In genomic region chr7:44281811-44282600, GRCh38 we compare ENCODE assay signal across 14 cellular contexts. TPM values are rescaled to one million over a fixed set of nuclear protein-coding genes. Genes with fewer than 3 reads are reported as not detected.
A peak's percentile ranks its signal among the peaks of the same experiment; 100 is the strongest.
DNase-seq lines count a peak whose midpoint lies in the region; ATAC-seq and TF ChIP-seq lines count a peak whose summit lies in the region.
"Had no signal": no experiment of that assay in that cellular context is flagged by ENCODE, and none has a peak within 500 bp of the region (broad histone marks: within the 10 kb centered on the region; RNA-seq: fewer than 3 reads in every experiment).

No MANE protein-coding gene starts in this region.

- no peak for TF ChIP-seq EP300 in SK-N-SH (IDR thresholded peaks at IDR 0.05; ENCODE audit: borderline replicate concordance in 1 of 2, low read depth in 1 of 2, low read length in 1 of 2)

- no peaks in the 10 kb centered on the region for H3K9me2 ChIP-seq in SK-N-SH

- DNase-seq in SK-N-SH (peak; percentile 29), coronary artery (ENCODE audit: low spot score) (peak; percentile 71), lower lobe of right lung (peak; percentile 32), tibial artery (peak; percentile 15 to 59), SHP77 treated with DMSO at 0.1 percent for 48 hours (lab: John Stamatoyannopoulos, UW) (no peak), SK-N-DZ (ENCODE audit: low spot score) (no peak)
- DNase-seq: amygdala, HFFc6, NCI-H1105, NCI-H526 had no signal

- no peak for TF ChIP-seq RAD21 in SK-N-SH (IDR thresholded peaks at IDR 0.05; ENCODE audit: low read length)

- H3K27me3 ChIP-seq in SK-N-SH (ENCODE audit: insufficient read depth) (no peaks in the 10 kb centered on the region), lower lobe of right lung (ENCODE audit: low read depth) (no peaks in the 10 kb centered on the region), tibial artery (no peaks in the 10 kb centered on the region)

- no peaks in the 10 kb centered on the region for H4K20me1 ChIP-seq in SK-N-SH (ENCODE audit: insufficient read depth)

- H3K9me3 ChIP-seq in SK-N-SH, result no peaks in the 10 kb centered on the region
- H3K9me3 ChIP-seq in lower lobe of right lung, result no peaks in the 10 kb centered on the region
- H3K9me3 ChIP-seq in tibial artery, result no peaks in the 10 kb centered on the region

- H3K36me3 ChIP-seq in SK-N-SH (replicated peaks in 1 of 2; ENCODE audit: control insufficient read depth in 1 of 2, insufficient read depth in 2 of 2, low read length in 1 of 2), result no peaks in the 10 kb centered on the region
- no peaks in the 10 kb centered on the region for H3K36me3 ChIP-seq in lower lobe of right lung
- H3K36me3 ChIP-seq in tibial artery, result no peaks in the 10 kb centered on the region

- H3K79me2 ChIP-seq in SK-N-SH (ENCODE audit: insufficient read depth), result no peaks in the 10 kb centered on the region

- POLR2A ChIA-PET in SK-N-SH (lab: Yijun Ruan, JAX), result no interaction called here

- H3K9ac ChIP-seq in SK-N-SH, result no peak overlapping the region

- H3K4me1 ChIP-seq in SK-N-SH (ENCODE audit: control insufficient read depth in 1 of 2, insufficient read depth in 2 of 2, low read depth in 1 of 2, low read length in 1 of 2) (peaks cover 4 to 72% of the 10 kb centered on the region in 2 experiments; a peak in 3 of 4 replicates), lower lobe of right lung (no peaks in the 10 kb centered on the region), tibial artery (no peaks in the 10 kb centered on the region)

- no peak overlapping the region for H3K4me2 ChIP-seq in SK-N-SH

- intact Hi-C loops in lower lobe of right lung (cut with DNase I) (no loop called here), tibial artery (cut with DNase I; ENCODE audit: low total_unique reads) (no loop called here)

- CTCF ChIA-PET in SK-N-SH (lab: Yijun Ruan, JAX), result interaction anchor here (1.3 to 5.9 kb wide), 5 partner anchors 24 to 209 kb away, joined by 3 to 34 read pairs (median 4); no protein-coding TSS in a partner anchor

- 62% methylated on average over 10 of the region's 15 CpGs for WGBS in SK-N-SH (ENCODE audit: low lambda C conversion rate)

- no peaks in the 10 kb centered on the region for H3F3A ChIP-seq in SK-N-SH (replicated peaks; ENCODE audit: insufficient read depth)

- H2AFZ ChIP-seq in SK-N-SH (ENCODE audit: low read depth), result no peak overlapping the region

- H3K27ac ChIP-seq in SK-N-SH (ENCODE audit: low read depth in 2 of 2, low read length in 1 of 2) (peak overlapping the region in 1 of 2 experiments; percentile 18; a peak in 1 of 4 replicates), coronary artery (no peak overlapping the region), lower lobe of right lung (no peak overlapping the region), tibial artery (no peak overlapping the region)
- H3K27ac ChIP-seq: 22Rv1 had no signal

- ATAC-seq in SK-N-SH treated with all-trans-retinoic acid at 6 μM for 48 hours, result no peak
- no peak for ATAC-seq in lower lobe of right lung
- ATAC-seq in GM21360 (IDR thresholded peaks at IDR 0.05; ENCODE audit: unreplicated experiment), result no peak

- H3K4me3 ChIP-seq in SK-N-SH (ENCODE audit: low read depth in 2 of 2, low read length in 1 of 2), result no peak overlapping the region
- no peak overlapping the region for H3K4me3 ChIP-seq in coronary artery
- no peak overlapping the region for H3K4me3 ChIP-seq in lower lobe of right lung
- no peak overlapping the region for H3K4me3 ChIP-seq in tibial artery

- TF ChIP-seq CTCF in SK-N-SH (IDR thresholded peaks at IDR 0.05) (no peak), coronary artery (IDR thresholded peaks at IDR 0.05) (no peak), lower lobe of right lung (IDR thresholded peaks at IDR 0.05) (no peak), tibial artery (IDR thresholded peaks at IDR 0.05) (no peak)

TF ChIP-seq in SK-N-SH, 30 proteins besides CTCF, POLR2A, EP300 and RAD21:
- TF ChIP-seq RCOR1 (IDR thresholded peaks at IDR 0.05; ENCODE audit: low read length) (no peak), ELF1 (IDR thresholded peaks at IDR 0.05) (no peak), FOXM1 (IDR thresholded peaks at IDR 0.05; ENCODE audit: low read depth) (no peak), MXI1 (IDR thresholded peaks at IDR 0.05; ENCODE audit: low read depth, low read length) (no peak), TCF12 (IDR thresholded peaks at IDR 0.05) (no peak), MEF2A (IDR thresholded peaks at IDR 0.05; ENCODE audit: borderline replicate concordance, low read depth) (no peak), FOXJ3 (CRISPR knock-in tag; IDR thresholded peaks at IDR 0.05) (no peak), PBX3 (IDR thresholded peaks at IDR 0.05) (no peak), TEAD4 (IDR thresholded peaks at IDR 0.05; ENCODE audit: borderline replicate concordance, insufficient read depth) (no peak), CHD2 (IDR thresholded peaks at IDR 0.05; ENCODE audit: low read length, partially characterized antibody) (no peak), GATA2 (CRISPR knock-in tag; IDR thresholded peaks at IDR 0.05) (no peak), NFIC (IDR thresholded peaks at IDR 0.05; ENCODE audit: borderline replicate concordance) (no peak), SIN3A (IDR thresholded peaks at IDR 0.05; ENCODE audit: borderline replicate concordance, low read depth, low read length) (no peak), FOSL2 (IDR thresholded peaks at IDR 0.05; ENCODE audit: borderline replicate concordance, low read depth) (no peak), YY1 (IDR thresholded peaks at IDR 0.05; ENCODE audit: low read depth) (no peak)
- TF ChIP-seq, protein P1, sequence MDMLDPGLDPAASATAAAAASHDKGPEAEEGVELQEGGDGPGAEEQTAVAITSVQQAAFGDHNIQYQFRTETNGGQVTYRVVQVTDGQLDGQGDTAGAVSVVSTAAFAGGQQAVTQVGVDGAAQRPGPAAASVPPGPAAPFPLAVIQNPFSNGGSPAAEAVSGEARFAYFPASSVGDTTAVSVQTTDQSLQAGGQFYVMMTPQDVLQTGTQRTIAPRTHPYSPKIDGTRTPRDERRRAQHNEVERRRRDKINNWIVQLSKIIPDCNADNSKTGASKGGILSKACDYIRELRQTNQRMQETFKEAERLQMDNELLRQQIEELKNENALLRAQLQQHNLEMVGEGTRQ (IDR thresholded peaks at IDR 0.05; ENCODE audit: borderline replicate concordance, low read depth, low read length), result no peak
TF ChIP-seq in SK-N-SH: peak in this region for 0.

TF ChIP-seq in SK-N-SH treated with all-trans-retinoic acid at 6 μM for 48 hours, 23 proteins besides CTCF, POLR2A, EP300 and RAD21 (continues in another document):
- TF ChIP-seq TOX (CRISPR knock-in tag; IDR thresholded peaks at IDR 0.05; ENCODE audit: borderline replicate concordance) (no peak), TCF4 (CRISPR knock-in tag; IDR thresholded peaks at IDR 0.05; ENCODE audit: borderline replicate concordance) (no peak), SNAI2 (CRISPR knock-in tag; IDR thresholded peaks at IDR 0.05) (no peak), ZC3H10 (CRISPR knock-in tag; IDR thresholded peaks at IDR 0.05) (no peak), ARNTL (CRISPR knock-in tag; IDR thresholded peaks at IDR 0.05; ENCODE audit: borderline replicate concordance, low read depth) (no peak), BACH2 (CRISPR knock-in tag; IDR thresholded peaks at IDR 0.05; ENCODE audit: borderline replicate concordance) (no peak), ZFP3 (CRISPR knock-in tag; IDR thresholded peaks at IDR 0.05) (no peak), CSDC2 (CRISPR knock-in tag; IDR thresholded peaks at IDR 0.05) (no peak), OSR1 (CRISPR knock-in tag; IDR thresholded peaks at IDR 0.05) (no peak), GLIS3 (CRISPR knock-in tag; IDR thresholded peaks at IDR 0.05) (no peak), ESRRG (CRISPR knock-in tag; IDR thresholded peaks at IDR 0.05) (no peak), ISL1 (CRISPR knock-in tag; IDR thresholded peaks at IDR 0.05) (no peak), TSHZ2 (CRISPR knock-in tag; IDR thresholded peaks at IDR 0.05) (no peak)

RNA-seq across cellular contexts. Expression of gene CAMK2B, which starts 43.4 kb away (rescaled TPM):
- polyA plus RNA-seq in SK-N-SH (2012; rRNA removed), result 0.10 and 0.20 TPM in 2 replicates
- polyA plus RNA-seq in SK-N-SH (2012; cell fraction: cytosol; rRNA removed), result 0.13 and 0.17 TPM in 2 replicates
- polyA plus RNA-seq in SK-N-SH (2012; cell fraction: nucleus; rRNA removed), result 0.15 and 0.19 TPM in 2 replicates
- 0.30 TPM for total RNA-seq in lower lobe of right lung
- polyA plus RNA-seq in SK-N-DZ (2014; cell fraction: cytosol; rRNA removed), result 0.45 and 2.1 TPM in 2 replicates
- polyA plus RNA-seq in SK-N-DZ (2014; cell fraction: nucleus; rRNA removed), result 0.59 and 3.4 TPM in 2 replicates
- polyA plus RNA-seq: CD8-positive, alpha-beta memory T cell had no signal

Comparison
In these comparisons a context has a peak if more than half of its experiments do, and no peak if none do; other contexts are left out.
1. DNase-seq: peak in SK-N-SH (single experiment), coronary artery (single experiment), lower lobe of right lung (single experiment) and tibial artery (2 of 2); none in SHP77 treated with DMSO at 0.1 percent for 48 hours (single experiment) and SK-N-DZ (single experiment).